In the genomic region with DNA sequence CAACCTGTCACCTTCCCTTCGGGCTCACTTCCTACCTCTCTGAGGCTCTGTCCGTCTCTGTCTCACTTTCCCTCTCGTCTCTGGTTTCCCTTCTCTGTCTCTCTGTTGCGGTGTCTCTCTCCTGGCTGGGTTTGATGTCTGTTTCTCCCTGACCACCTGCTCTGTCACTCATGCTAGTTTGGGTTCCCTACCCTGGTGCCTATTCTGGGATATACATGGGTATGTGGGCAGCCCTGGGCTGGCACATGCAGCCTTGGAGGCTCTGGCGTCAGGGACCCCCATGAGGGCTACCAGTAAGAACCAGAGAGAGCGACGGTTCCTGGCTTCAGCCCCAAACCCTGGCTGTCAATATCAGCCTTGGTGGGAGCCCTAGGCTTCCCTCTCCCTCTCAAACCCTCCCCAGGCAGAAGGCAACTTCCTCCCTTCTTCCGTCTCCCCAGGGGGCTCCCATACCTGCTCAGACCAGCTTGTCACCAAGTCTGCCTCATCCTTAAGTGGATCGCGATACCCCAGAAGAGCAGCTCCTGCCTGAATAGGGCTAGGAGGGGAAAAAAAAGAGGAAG, we compare ENCODE assay signal across 8 cellular contexts. TPM values are rescaled to one million over a fixed set of nuclear protein-coding genes. Genes with fewer than 3 reads are reported as not detected.
A peak's percentile ranks its signal among the peaks of the same experiment; 100 is the strongest.
DNase-seq lines count a peak whose midpoint lies in the region; ATAC-seq and TF ChIP-seq lines count a peak whose summit lies in the region.

No MANE protein-coding gene starts in this region.

- no peaks in the 10 kb centered on the region for H3K27me3 Mint-ChIP-seq in activated T-cell treated with anti-CD3 and anti-CD28 coated beads, Interleukin-2, amount 50 U/mL, for 72 hours (ENCODE audit: low read depth)
- no peaks in the 10 kb centered on the region for H3K27me3 Mint-ChIP-seq in activated CD4-positive, alpha-beta memory T cell treated with anti-CD3 and anti-CD28 coated beads, Interleukin-2, amount 10 ng/mL, durations not matched to agents 7 days and 5 days
- peaks cover 2 to 10% (median 8%) of the 10 kb centered on the region in 3 donors for H3K27me3 Mint-ChIP-seq in immature natural killer cell (ENCODE audit: low read depth in 3 of 3)

- H3K4me1 ChIP-seq in tibial artery: peaks cover 0 to 26% (median 5%) of the 10 kb centered on the region in 4 donors

- no peaks in the 10 kb centered on the region for H3K9me3 ChIP-seq in tibial artery

- intact Hi-C loops in tibial artery (cut with DNase I; ENCODE audit: low total_unique reads): no loop called here

- peaks cover 6% of the 10 kb centered on the region for H3K4me1 Mint-ChIP-seq in activated T-cell treated with anti-CD3 and anti-CD28 coated beads, Interleukin-2, amount 50 U/mL, for 72 hours (ENCODE audit: low read depth)
- peaks cover 18% of the 10 kb centered on the region for H3K4me1 Mint-ChIP-seq in activated CD4-positive, alpha-beta memory T cell treated with anti-CD3 and anti-CD28 coated beads, Interleukin-2, amount 10 ng/mL, durations not matched to agents 7 days and 5 days
- peaks cover 26% of the 10 kb centered on the region in 2 donors for H3K4me1 Mint-ChIP-seq in immature natural killer cell

- peak overlapping the region; percentile 46 to 51 for H3K4me3 ChIP-seq in tibial artery

- peaks cover 2 to 6% of the 10 kb centered on the region in 2 donors for H3K36me3 Mint-ChIP-seq in activated T-cell treated with anti-CD3 and anti-CD28 coated beads, Interleukin-2, amount 50 U/mL, for 72 hours (ENCODE audit: insufficient read depth in 2 of 2)
- H3K36me3 Mint-ChIP-seq in activated CD4-positive, alpha-beta memory T cell treated with anti-CD3 and anti-CD28 coated beads, Interleukin-2, amount 10 ng/mL, durations not matched to agents 7 days and 5 days (ENCODE audit: low read depth): peaks cover 15% of the 10 kb centered on the region
- H3K36me3 Mint-ChIP-seq in immature natural killer cell: no peaks in the 10 kb centered on the region

- H3K27ac Mint-ChIP-seq in activated T-cell treated with anti-CD3 and anti-CD28 coated beads, Interleukin-2, amount 50 U/mL, for 72 hours: peak overlapping the region; percentile 24
- H3K27ac Mint-ChIP-seq in activated CD4-positive, alpha-beta memory T cell treated with anti-CD3 and anti-CD28 coated beads, Interleukin-2, amount 10 ng/mL, durations not matched to agents 7 days and 5 days: no peak overlapping the region
- H3K27ac Mint-ChIP-seq in immature natural killer cell: peak overlapping the region; percentile 76 to 88 (median 80)

- H3K9me3 Mint-ChIP-seq in activated T-cell treated with anti-CD3 and anti-CD28 coated beads, Interleukin-2, amount 50 U/mL, for 72 hours: no peaks in the 10 kb centered on the region
- H3K9me3 Mint-ChIP-seq in activated CD4-positive, alpha-beta memory T cell treated with anti-CD3 and anti-CD28 coated beads, Interleukin-2, amount 10 ng/mL, durations not matched to agents 7 days and 5 days: no peaks in the 10 kb centered on the region
- H3K9me3 Mint-ChIP-seq in immature natural killer cell: no peaks in the 10 kb centered on the region

- POLR2A ChIA-PET in activated CD4-positive, alpha-beta memory T cell treated with anti-CD3 and anti-CD28 coated beads, Interleukin-2, amount 10 ng/mL, durations not matched to agents 7 days and 5 days (lab: Charles Lee): interaction anchor here (4.6 kb wide), 1 partner anchor 9 kb away, joined by 103 read pairs; the partner anchor contains the start of gene RPL10

- CTCF ChIA-PET in activated CD4-positive, alpha-beta memory T cell treated with anti-CD3 and anti-CD28 coated beads, Interleukin-2, amount 10 ng/mL, durations not matched to agents 7 days and 5 days (lab: Charles Lee): no interaction called here

- H3K36me3 ChIP-seq in tibial artery: peaks cover 0 to 7% (median 0%) of the 10 kb centered on the region in 3 donors

- DNase-seq in activated T-cell treated with anti-CD3 and anti-CD28 coated beads, Interleukin-2, amount 50 U/mL, for 72 hours: no peak
- no peak for DNase-seq in activated T-cell treated with anti-CD3 and anti-CD28 coated beads, Interleukin-2, amount 50 U/mL, for 48 hours
- DNase-seq in activated CD4-positive, alpha-beta memory T cell treated with anti-CD3 and anti-CD28 coated beads, Interleukin-2, amount 10 ng/mL, durations not matched to agents 7 days and 5 days: no peak
- DNase-seq in immature natural killer cell (no peak), tibial artery (no peak), DMS153 treated with DMSO at 0.1 percent for 48 hours (lab: John Stamatoyannopoulos, UW; ENCODE audit: unreplicated experiment) (no peak)
- DNase-seq in activated effector memory CD4-positive, alpha-beta T cell treated with Interleukin-2 at 50 U/mL for 16 hours: no peak

- ATAC-seq in activated T-cell treated with anti-CD3 and anti-CD28 coated beads, Interleukin-2, amount 50 U/mL, for 72 hours (replicated peaks in 1 of 2): no peak
- no peak for ATAC-seq in GM18870 (IDR thresholded peaks at IDR 0.05; ENCODE audit: unreplicated experiment)

- H3K27me3 ChIP-seq in tibial artery: no peaks in the 10 kb centered on the region

- H3K4me3 Mint-ChIP-seq in activated T-cell treated with anti-CD3 and anti-CD28 coated beads, Interleukin-2, amount 50 U/mL, for 72 hours: peak overlapping the region in 1 of 2 donors; percentile 54
- H3K4me3 Mint-ChIP-seq in activated CD4-positive, alpha-beta memory T cell treated with anti-CD3 and anti-CD28 coated beads, Interleukin-2, amount 10 ng/mL, durations not matched to agents 7 days and 5 days: peak overlapping the region; percentile 61
- H3K4me3 Mint-ChIP-seq in immature natural killer cell: peak overlapping the region; percentile 31 to 77 (median 70)

- H3K27ac ChIP-seq in tibial artery: peak overlapping the region; percentile 72 to 81

- TF ChIP-seq CTCF in tibial artery (IDR thresholded peaks at IDR 0.05): no peak

RNA-seq across cellular contexts. Expression of gene DNASE1L1, which starts 0.3 kb away (rescaled TPM):
- 10 to 100 TPM in 1 of 2 donors, 1 to 10 TPM in 1; 9.3 to 11.4 TPM for total RNA-seq in activated T-cell treated with anti-CD3 and anti-CD28 coated beads, Interleukin-2, amount 50 U/mL, for 72 hours
- 10 to 100 TPM; 23.3 to 23.7 TPM for total RNA-seq in activated CD4-positive, alpha-beta memory T cell treated with anti-CD3 and anti-CD28 coated beads, Interleukin-2, amount 10 ng/mL, durations not matched to agents 7 days and 5 days
- 10 to 100 TPM; 14.1 to 21.1 (median 17.8) TPM for polyA plus RNA-seq in immature natural killer cell

RNA-seq across cellular contexts. Expression of gene TAFAZZIN, which starts 2.6 kb away (rescaled TPM):
- total RNA-seq in activated T-cell treated with anti-CD3 and anti-CD28 coated beads, Interleukin-2, amount 50 U/mL, for 72 hours: 100 to 1,000 TPM in 1 of 2 donors, 10 to 100 TPM in 1; 89.0 to 106 TPM
- total RNA-seq in activated CD4-positive, alpha-beta memory T cell treated with anti-CD3 and anti-CD28 coated beads, Interleukin-2, amount 10 ng/mL, durations not matched to agents 7 days and 5 days: 10 to 100 TPM; 93.7 to 93.9 TPM
- polyA plus RNA-seq in immature natural killer cell: 10 to 100 TPM; 24.9 to 39.2 (median 32.4) TPM

RNA-seq across cellular contexts. Expression of gene RPL10, which starts 10.6 kb away (rescaled TPM):
- total RNA-seq in activated T-cell treated with anti-CD3 and anti-CD28 coated beads, Interleukin-2, amount 50 U/mL, for 72 hours: 1,000 to 10,000 TPM; 3,958 to 4,635 TPM
- total RNA-seq in activated CD4-positive, alpha-beta memory T cell treated with anti-CD3 and anti-CD28 coated beads, Interleukin-2, amount 10 ng/mL, durations not matched to agents 7 days and 5 days: 1,000 to 10,000 TPM; 2,958 to 2,962 TPM
- 1,000 to 10,000 TPM; 2,085 to 3,021 (median 2,819) TPM for polyA plus RNA-seq in immature natural killer cell

RNA-seq across cellular contexts. Expression of gene ATP6AP1, which starts 19.7 kb away (rescaled TPM):
- total RNA-seq in activated T-cell treated with anti-CD3 and anti-CD28 coated beads, Interleukin-2, amount 50 U/mL, for 72 hours: 10 to 100 TPM; 37.0 to 38.7 TPM
- total RNA-seq in activated CD4-positive, alpha-beta memory T cell treated with anti-CD3 and anti-CD28 coated beads, Interleukin-2, amount 10 ng/mL, durations not matched to agents 7 days and 5 days: 10 to 100 TPM; 52.3 to 53.2 TPM
- polyA plus RNA-seq in immature natural killer cell: 100 to 1,000 TPM in 2 of 3 donors, 10 to 100 TPM in 1; 98.3 to 193 (median 154) TPM

RNA-seq across cellular contexts. Expression of gene GDI1, which starts 28.2 kb away (rescaled TPM):
- 100 to 1,000 TPM; 115 to 118 TPM for total RNA-seq in activated T-cell treated with anti-CD3 and anti-CD28 coated beads, Interleukin-2, amount 50 U/mL, for 72 hours
- total RNA-seq in activated CD4-positive, alpha-beta memory T cell treated with anti-CD3 and anti-CD28 coated beads, Interleukin-2, amount 10 ng/mL, durations not matched to agents 7 days and 5 days: 100 to 1,000 TPM; 114 to 117 TPM
- polyA plus RNA-seq in immature natural killer cell: 10 to 100 TPM; 20.9 to 37.8 (median 29.2) TPM
